In the genomic region with DNA sequence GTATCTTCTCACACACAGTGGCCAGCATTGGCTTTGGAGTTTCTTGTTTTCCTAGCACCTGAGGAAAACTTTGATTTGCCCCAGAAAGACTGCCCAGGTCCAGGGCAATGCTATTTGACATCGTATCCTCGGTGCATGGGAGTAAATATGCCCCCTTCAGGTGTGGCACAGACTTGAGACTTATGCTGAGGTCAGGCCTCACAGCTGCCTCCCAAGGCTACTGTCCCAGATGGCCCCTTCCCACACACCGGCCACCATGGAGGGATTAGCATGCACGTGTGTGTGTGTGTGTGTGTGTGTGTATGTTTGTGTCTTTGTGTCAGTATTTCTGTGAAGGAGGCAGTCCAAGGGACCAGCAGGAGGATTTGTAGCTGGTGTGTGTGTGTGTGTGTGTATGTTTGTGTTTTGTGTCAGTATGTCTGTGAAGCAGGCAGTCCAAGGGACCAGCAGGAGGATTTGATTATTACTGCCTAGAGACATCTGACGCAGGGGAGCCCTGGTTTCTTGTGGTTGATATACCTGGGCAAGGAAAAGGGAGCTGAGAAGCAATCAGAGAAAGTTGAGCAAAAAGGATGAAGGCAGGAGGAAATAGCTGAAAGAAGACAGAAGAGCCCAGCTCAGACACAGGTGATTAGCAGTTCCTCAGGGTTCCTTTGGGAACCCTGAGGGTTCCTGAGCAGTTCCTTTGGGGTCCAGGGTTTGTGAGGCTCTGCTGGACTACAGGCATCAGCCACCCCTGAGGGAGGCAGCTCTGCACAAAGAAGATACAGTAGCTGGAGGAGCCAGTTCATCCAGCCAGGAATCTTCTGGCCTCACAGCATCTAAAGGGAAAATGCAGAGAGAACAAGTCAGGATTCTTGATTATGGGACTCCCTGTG, we compare ENCODE assay signal across 14 cellular contexts. TPM values are rescaled to one million over a fixed set of nuclear protein-coding genes. Genes with fewer than 3 reads are reported as not detected.
A peak's percentile ranks its signal among the peaks of the same experiment; 100 is the strongest.
DNase-seq lines count a peak whose midpoint lies in the region; ATAC-seq, FAIRE-seq and TF ChIP-seq lines count a peak whose summit lies in the region.
"Had no signal": no experiment of that assay in that cellular context is flagged by ENCODE, and none has a peak within 500 bp of the region (broad histone marks: within the 10 kb centered on the region; RNA-seq: fewer than 3 reads in every experiment).

No MANE protein-coding gene starts in this region.

- H3K36me3 Mint-ChIP-seq in Caco-2 (ENCODE audit: insufficient read depth, unreplicated experiment) = no peaks in the 10 kb centered on the region
- H3K36me3 Mint-ChIP-seq: CD14-positive monocyte had no signal

- in situ Hi-C loops in Panc1 (cut with HindIII; ENCODE audit: low pct_unique_long_range_greater_than_20kb, low sequenced_read_pairs) = no loop called here

- peaks cover under 1% of the 10 kb centered on the region; the same call in 1 of the 2 replicates for H3K9me3 ChIP-seq in Caco-2
- H3K9me3 ChIP-seq in Panc1 (ENCODE audit: control insufficient read depth, insufficient read depth, low read depth, low read length) = no peaks in the 10 kb centered on the region
- H3K9me3 ChIP-seq in hepatocyte (ENCODE audit: low read depth) = no peaks in the 10 kb centered on the region
- H3K9me3 ChIP-seq in pancreas = no peaks in the 10 kb centered on the region

- H2AFZ ChIP-seq in hepatocyte = no peak overlapping the region
- H2AFZ ChIP-seq: GM23248, PC-9 had no signal

- TF ChIP-seq CTCF in Caco-2 (IDR thresholded peaks at IDR 0.05; ENCODE audit: insufficient read depth in 1 of 2, low read depth in 1 of 2, low read length in 1 of 2, severe bottlenecking in 1 of 2, unreplicated experiment in 1 of 2) = no peak
- TF ChIP-seq CTCF in Panc1 (IDR thresholded peaks at IDR 0.05) = no peak
- TF ChIP-seq CTCF in hepatocyte (IDR thresholded peaks at IDR 0.05; ENCODE audit: poor library complexity) = no peak
- no peak for TF ChIP-seq CTCF in pancreas (IDR thresholded peaks at IDR 0.05)

- intact Hi-C loops in Caco-2 (cut with micrococcal nuclease; ENCODE audit: unreplicated experiment) = loop anchor here (5.0 kb wide), 3 partner anchors 245 to 735 kb away; no protein-coding TSS in a partner anchor
- intact Hi-C loops in Panc1 (cut with micrococcal nuclease; ENCODE audit: unreplicated experiment) = loop anchor here (1.0 to 10.0 kb wide), 2 partner anchors 271 to 503 kb away; no protein-coding TSS in a partner anchor
- intact Hi-C loops in pancreas (cut with DNase I) = loop anchor here in 1 of 3 donors (10.0 kb wide), 3 partner anchors 233 to 503 kb away; no protein-coding TSS in a partner anchor

- DNase-seq in Caco-2 (no peak), Panc1 (ENCODE audit: low read depth, low spot score) (no peak), hepatocyte (ENCODE audit: low spot score) (no peak), pancreas (peak; percentile 77 to 94 (median 90)), NCI-H69 (lab: John Stamatoyannopoulos, UW) (no peak), cerebellum (ENCODE audit: low spot score) (no peak)
- DNase-seq: NCI-H226, NCI-H748 treated with DMSO at 0.1 percent for 48 hours had no signal

- 73% methylated on average over 5 of the region's 5 CpGs for WGBS in hepatocyte (ENCODE audit: low lambda C conversion rate, missing lambda C conversion rate)
- WGBS in pancreas, 2 donors = 23 to 28% methylated on average over 5 of the region's 5 CpGs

- H3K27me3 ChIP-seq in Caco-2 (replicated peaks; ENCODE audit: control insufficient read depth, insufficient read depth, low read length) = no peaks in the 10 kb centered on the region
- no peaks in the 10 kb centered on the region for H3K27me3 ChIP-seq in Panc1 (ENCODE audit: control insufficient read depth, insufficient read depth, low read length)
- no peaks in the 10 kb centered on the region for H3K27me3 ChIP-seq in hepatocyte
- no peaks in the 10 kb centered on the region for H3K27me3 ChIP-seq in pancreas

- CTCF ChIA-PET in Caco-2 (lab: Charles Lee) = interaction anchor here (1.2 to 1.5 kb wide), 2 partner anchors 230 to 269 kb away, joined by 3 to 5 read pairs; no protein-coding TSS in a partner anchor
- CTCF ChIA-PET in Panc1 (lab: Charles Lee) = interaction anchor here (0.7 kb wide), 1 partner anchor 230 kb away, joined by 3 read pairs; no protein-coding TSS in a partner anchor

- BruUV-seq in Caco-2 (replicated peaks; lab: Mats Ljungman, UMichigan) (no TSS peak), Panc1 (replicated peaks; lab: Mats Ljungman, UMichigan) (no TSS peak)

- peak overlapping the region; percentile 45 for H3K4me3 Mint-ChIP-seq in Caco-2 (ENCODE audit: unreplicated experiment)
- H3K4me3 Mint-ChIP-seq: CD14-positive monocyte, HFFc6 had no signal

- H3K4me1 ChIP-seq in Caco-2 (peaks cover 33% of the 10 kb centered on the region), Panc1 (ENCODE audit: control insufficient read depth, insufficient read depth, low read length) (no peaks in the 10 kb centered on the region), hepatocyte (ENCODE audit: insufficient read depth) (peaks cover 15% of the 10 kb centered on the region), pancreas (peaks cover 3 to 24% (median 14%) of the 10 kb centered on the region in 3 donors)

- no peak overlapping the region for H3K4me2 ChIP-seq in hepatocyte
- H3K4me2 ChIP-seq: PC-9 had no signal

- no peaks in the 10 kb centered on the region for H3K27me3 Mint-ChIP-seq in Caco-2 (ENCODE audit: insufficient read depth, unreplicated experiment)

- H4K20me1 ChIP-seq in hepatocyte (ENCODE audit: insufficient read depth, poor library complexity, severe bottlenecking) = no peaks in the 10 kb centered on the region

- H3K4me3 ChIP-seq in Caco-2 (ENCODE audit: low read depth, low read length) (no peak overlapping the region), Panc1 (ENCODE audit: low read depth in 2 of 2, low read length in 2 of 2) (no peak overlapping the region), hepatocyte (no peak overlapping the region), pancreas (no peak overlapping the region)
- H3K4me3 ChIP-seq: GM23248, PC-9 had no signal

- ATAC-seq in Panc1 (0 out of 2 replicates have a peak, but pooled peaks have one; percentile 21), pancreas (peak; percentile 74 to 86 (median 80)), HG03175 (IDR thresholded peaks at IDR 0.05; ENCODE audit: unreplicated experiment) (no peak)

- H3K27ac ChIP-seq in Panc1 (ENCODE audit: low read length) (no peak overlapping the region), hepatocyte (peak overlapping the region; percentile 57), pancreas (peak overlapping the region; percentile 32 to 67 (median 51))
- H3K27ac ChIP-seq: GM23248, PC-9 had no signal

- POLR2A ChIA-PET in Caco-2 (lab: Charles Lee) (no interaction called here), Panc1 (lab: Charles Lee) (no interaction called here)

- peaks cover 18% of the 10 kb centered on the region for H3K4me1 Mint-ChIP-seq in Caco-2 (ENCODE audit: low read depth, unreplicated experiment)
- H3K4me1 Mint-ChIP-seq: CD14-positive monocyte had no signal

- no peaks in the 10 kb centered on the region for H3K36me3 ChIP-seq in Caco-2 (ENCODE audit: control insufficient read depth, insufficient read depth, low read length)
- no peaks in the 10 kb centered on the region for H3K36me3 ChIP-seq in Panc1 (ENCODE audit: control insufficient read depth, insufficient read depth, low read length)
- H3K36me3 ChIP-seq in hepatocyte (replicated peaks; ENCODE audit: insufficient read depth, low read depth) = no peaks in the 10 kb centered on the region
- no peaks in the 10 kb centered on the region for H3K36me3 ChIP-seq in pancreas

- no peaks in the 10 kb centered on the region for H3K79me2 ChIP-seq in hepatocyte

- FAIRE-seq in pancreas (lab: Jason Lieb, UNC) = no peak
- FAIRE-seq: GM12892 had no signal

- peak overlapping the region; percentile 87 for H3K27ac Mint-ChIP-seq in Caco-2 (ENCODE audit: unreplicated experiment)
- H3K27ac Mint-ChIP-seq: CD14-positive monocyte, HFFc6 had no signal

- H3K9me3 Mint-ChIP-seq in Caco-2 (ENCODE audit: unreplicated experiment) = no peaks in the 10 kb centered on the region
- H3K9me3 Mint-ChIP-seq: HFFc6 had no signal

- H3K9me2 ChIP-seq in hepatocyte (replicated peaks; ENCODE audit: insufficient read depth) = no peaks in the 10 kb centered on the region

RNA-seq across cellular contexts. Expression of gene COX16, which starts 42.2 kb away (rescaled TPM):
- total RNA-seq in Caco-2 (2022) = 62.4 and 68.1 TPM in 2 replicates
- total RNA-seq in Panc1 (2021; ENCODE audit: unreplicated experiment) = 33.2 TPM
- polyA plus RNA-seq in Panc1 (2012; ENCODE audit: insufficient read length) = 45.2 TPM
- 75.5 and 97.0 TPM in 2 replicates for total RNA-seq in hepatocyte
- polyA plus RNA-seq in hepatocyte = 105 and 113 TPM in 2 replicates
- 10 to 100 TPM; 16.1 to 23.2 (median 20.6) TPM for total RNA-seq in pancreas
- 10 to 100 TPM; 29.0 to 35.6 TPM for polyA plus RNA-seq in pancreas
- 28.9 TPM for total RNA-seq in cerebellum

Comparison
In these comparisons a context has a peak if more than half of its experiments do, and no peak if none do; other contexts are left out.
1. DNase-seq: peak in pancreas (6 of 6); none in Caco-2 (0 of 2), Panc1 (single experiment), hepatocyte (single experiment), NCI-H69 (single experiment) and cerebellum (single experiment).